Comparison of ENCODE assay signal across 8 cellular contexts in genomic region chr3:124584245-124584551, GRCh38.
DNase-seq lines count a peak whose midpoint lies in the region; ATAC-seq lines count a peak whose summit lies in the region.

No MANE protein-coding gene starts in this region.

- H3K36me3 Mint-ChIP-seq in stimulated activated naive CD8-positive, alpha-beta T cell treated with anti-CD3 and anti-CD28 coated beads, Interleukin-15, Interleukin-2, amounts not matched to agents 100 ng/mL and 50 ng/mL, for 24 hours (ENCODE audit: low read depth), result no peaks in the 10 kb centered on the region
- no peaks in the 10 kb centered on the region for H3K36me3 Mint-ChIP-seq in naive B cell

- H3K9me3 Mint-ChIP-seq in stimulated activated naive CD8-positive, alpha-beta T cell treated with anti-CD3 and anti-CD28 coated beads, Interleukin-15, Interleukin-2, amounts not matched to agents 100 ng/mL and 50 ng/mL, for 24 hours, result no peaks in the 10 kb centered on the region
- H3K9me3 Mint-ChIP-seq in naive B cell, result peaks cover 0 to 4% (median 0%) of the 10 kb centered on the region in 7 donors

- DNase-seq in stimulated activated naive CD8-positive, alpha-beta T cell treated with anti-CD3 and anti-CD28 coated beads, Interleukin-15, Interleukin-2, amounts not matched to agents 100 U/mL and 50 U/mL, for 24 hours, result no peak
- peak; percentile 51 for DNase-seq in central memory CD4-positive, alpha-beta T cell
- DNase-seq in naive B cell, result no peak
- DNase-seq in COLO829 (ENCODE audit: low spot score), result no peak
- no peak for DNase-seq in putamen (ENCODE audit: low spot score)

- H3K4me3 Mint-ChIP-seq in stimulated activated naive CD8-positive, alpha-beta T cell treated with anti-CD3 and anti-CD28 coated beads, Interleukin-15, Interleukin-2, amounts not matched to agents 100 ng/mL and 50 ng/mL, for 24 hours, result peak overlapping the region; percentile 50
- H3K4me3 Mint-ChIP-seq in naive B cell, result peak overlapping the region in 6 of 8 donors; percentile 17 to 59 (median 36)

- peaks cover 67% of the 10 kb centered on the region for H3K27me3 Mint-ChIP-seq in stimulated activated naive CD8-positive, alpha-beta T cell treated with anti-CD3 and anti-CD28 coated beads, Interleukin-15, Interleukin-2, amounts not matched to agents 100 ng/mL and 50 ng/mL, for 24 hours
- H3K27me3 Mint-ChIP-seq in naive B cell, result peaks cover 47 to 66% (median 61%) of the 10 kb centered on the region in 3 donors

- peaks cover 20% of the 10 kb centered on the region for H3K4me1 Mint-ChIP-seq in stimulated activated naive CD8-positive, alpha-beta T cell treated with anti-CD3 and anti-CD28 coated beads, Interleukin-15, Interleukin-2, amounts not matched to agents 100 ng/mL and 50 ng/mL, for 24 hours (ENCODE audit: low read depth)
- H3K4me1 Mint-ChIP-seq in naive B cell, result peaks cover 0 to 26% (median 10%) of the 10 kb centered on the region in 3 donors

- peak overlapping the region; percentile 6 for H3K27ac Mint-ChIP-seq in stimulated activated naive CD8-positive, alpha-beta T cell treated with anti-CD3 and anti-CD28 coated beads, Interleukin-15, Interleukin-2, amounts not matched to agents 100 ng/mL and 50 ng/mL, for 24 hours
- H3K27ac Mint-ChIP-seq in naive B cell, result peak overlapping the region in 1 of 6 donors; percentile 49

- ATAC-seq in stimulated activated naive CD8-positive, alpha-beta T cell treated with anti-CD3 and anti-CD28 coated beads, Interleukin-15, Interleukin-2, amounts not matched to agents 100 U/mL and 50 U/mL, for 24 hours, result no peak
- no peak for ATAC-seq in naive B cell (ENCODE audit: low read depth in 2 of 2)
- ATAC-seq in GM18519 (IDR thresholded peaks at IDR 0.05; ENCODE audit: low FRiP score, unreplicated experiment), result no peak
- no peak for ATAC-seq in GM19467 (IDR thresholded peaks at IDR 0.05; ENCODE audit: unreplicated experiment)
